In genomic region chr2:172578054-172578453, GRCh38 we compare ENCODE assay signal across 1 cellular context.
TF ChIP-seq lines count a peak whose summit lies in the region.

No MANE protein-coding gene starts in this region.

TF ChIP-seq in HepG2, 621 proteins besides CTCF, POLR2A, EP300 and RAD21 (continued from another document):
- peak; percentile 87; the same call in 1 of the 2 replicates for TF ChIP-seq ZNF160 (CRISPR knock-in tag; IDR thresholded peaks at IDR 0.05)
